ENCODE assay signal across 8 cellular contexts in genomic region chrX:56782791-56783449, GRCh38. TPM values are rescaled to one million over a fixed set of nuclear protein-coding genes. Genes with fewer than 3 reads are reported as not detected.
DNase-seq lines count a peak whose midpoint lies in the region; ATAC-seq and TF ChIP-seq lines count a peak whose summit lies in the region.

No MANE protein-coding gene starts in this region.

- intact Hi-C loops in right cardiac atrium (cut with DNase I) (no loop called here), Right ventricle myocardium inferior (cut with DNase I) (no loop called here), MCF 10A (cut with micrococcal nuclease) (no loop called here), aorta (cut with DNase I) (no loop called here)
- intact Hi-C loops in naive thymus-derived CD4-positive, alpha-beta T cell (cut with micrococcal nuclease), result no loop called here

- H3K27me3 ChIP-seq in right cardiac atrium (ENCODE audit: control insufficient read depth, insufficient read depth), result no peaks in the 10 kb centered on the region
- no peaks in the 10 kb centered on the region for H3K27me3 ChIP-seq in naive thymus-derived CD4-positive, alpha-beta T cell (ENCODE audit: control insufficient read depth in 2 of 2, insufficient read depth in 2 of 2, low read length in 2 of 2)
- no peaks in the 10 kb centered on the region for H3K27me3 ChIP-seq in aorta (ENCODE audit: control insufficient read depth in 1 of 2, insufficient read depth in 2 of 2, low read length in 1 of 2)

- no TSS peak for BruUV-seq in MCF 10A (replicated peaks; lab: Mats Ljungman, UMichigan)

- 94% methylated on average over 17 of the region's 17 CpGs for WGBS in right cardiac atrium
- WGBS in aorta, 2 donors, result 49 to 93% methylated on average over 17 of the region's 17 CpGs

- H3K4me1 Mint-ChIP-seq in MCF 10A (ENCODE audit: insufficient read depth, unreplicated experiment), result peaks cover 12% of the 10 kb centered on the region
- H3K4me1 Mint-ChIP-seq in naive thymus-derived CD4-positive, alpha-beta T cell, result peaks cover 27 to 50% (median 38%) of the 10 kb centered on the region in 7 donors

- peaks cover 35% of the 10 kb centered on the region for H3K27me3 Mint-ChIP-seq in MCF 10A (ENCODE audit: insufficient read depth, unreplicated experiment)
- no peaks in the 10 kb centered on the region for H3K27me3 Mint-ChIP-seq in naive thymus-derived CD4-positive, alpha-beta T cell

- peak overlapping the region; percentile 82 for H3K27ac Mint-ChIP-seq in MCF 10A (ENCODE audit: low read depth, unreplicated experiment)
- H3K27ac Mint-ChIP-seq in naive thymus-derived CD4-positive, alpha-beta T cell, result peak overlapping the region in 8 of 9 donors; percentile 56 to 98 (median 96)

- peaks cover 6% of the 10 kb centered on the region for H3K36me3 Mint-ChIP-seq in MCF 10A (ENCODE audit: insufficient read depth, unreplicated experiment)
- H3K36me3 Mint-ChIP-seq in naive thymus-derived CD4-positive, alpha-beta T cell, result peaks cover 0 to 16% (median 2%) of the 10 kb centered on the region in 5 donors

- no peaks in the 10 kb centered on the region for H3K9me3 ChIP-seq in right cardiac atrium (ENCODE audit: control insufficient read depth, low read length)
- H3K9me3 ChIP-seq in naive thymus-derived CD4-positive, alpha-beta T cell (ENCODE audit: control insufficient read depth in 2 of 3, low read length in 3 of 3), result no peaks in the 10 kb centered on the region
- no peaks in the 10 kb centered on the region for H3K9me3 ChIP-seq in aorta (ENCODE audit: control insufficient read depth, low read length)

- H3K9me3 Mint-ChIP-seq in MCF 10A (ENCODE audit: unreplicated experiment), result no peaks in the 10 kb centered on the region
- H3K9me3 Mint-ChIP-seq in naive thymus-derived CD4-positive, alpha-beta T cell, result no peaks in the 10 kb centered on the region

- no peaks in the 10 kb centered on the region for H3K36me3 ChIP-seq in naive thymus-derived CD4-positive, alpha-beta T cell (ENCODE audit: control insufficient read depth in 2 of 3, insufficient read depth in 3 of 3, low read length in 3 of 3)
- H3K36me3 ChIP-seq in aorta (ENCODE audit: control insufficient read depth in 1 of 2, insufficient read depth in 2 of 2, low read length in 1 of 2), result peaks cover 0 to 1% of the 10 kb centered on the region in 2 donors

- CTCF ChIA-PET in MCF 10A (lab: Yijun Ruan, JAX), result interaction anchor here (0.6 to 1.6 kb wide), 5 partner anchors 12 to 207 kb away, joined by 3 to 6 read pairs (median 4); no protein-coding TSS in a partner anchor
- CTCF ChIA-PET in naive thymus-derived CD4-positive, alpha-beta T cell (lab: Charles Lee), result no interaction called here

- H3K4me1 ChIP-seq in right cardiac atrium (ENCODE audit: control insufficient read depth, insufficient read depth, low read length) (no peaks in the 10 kb centered on the region), aorta (ENCODE audit: control insufficient read depth in 1 of 2, insufficient read depth in 2 of 2, low read length in 2 of 2) (no peaks in the 10 kb centered on the region)
- H3K4me1 ChIP-seq in naive thymus-derived CD4-positive, alpha-beta T cell (ENCODE audit: control insufficient read depth in 2 of 2, insufficient read depth in 2 of 2, low read length in 2 of 2), result peaks cover 0 to 8% of the 10 kb centered on the region in 2 donors

- H3K4me3 Mint-ChIP-seq in MCF 10A (ENCODE audit: unreplicated experiment), result peak overlapping the region; percentile 76
- H3K4me3 Mint-ChIP-seq in naive thymus-derived CD4-positive, alpha-beta T cell, result peak overlapping the region in 6 of 10 donors; percentile 72 to 96 (median 94)

- peak in 1 of 2 donors; percentile 37 for ATAC-seq in right cardiac atrium
- ATAC-seq in Right ventricle myocardium inferior, result no peak
- ATAC-seq in naive thymus-derived CD4-positive, alpha-beta T cell, result no peak
- ATAC-seq in aorta (ENCODE audit: low FRiP score), result no peak

- DNase-seq in right cardiac atrium, result peak in 2 of 3 donors; percentile 50 to 74
- no peak for DNase-seq in Right ventricle myocardium inferior (ENCODE audit: missing footprints)
- no peak for DNase-seq in MCF 10A (ENCODE audit: unreplicated experiment)
- peak in 1 of 9 donors; percentile 38 for DNase-seq in naive thymus-derived CD4-positive, alpha-beta T cell
- DNase-seq in aorta, result peak; percentile 67 to 83
- no peak for DNase-seq in NCI-H2107 treated with DMSO at 0.1 percent for 48 hours (lab: John Stamatoyannopoulos, UW; ENCODE audit: unreplicated experiment)
- no peak for DNase-seq in activated T-cell treated with anti-CD3 and anti-CD28 coated beads, Interleukin-2, amount 50 U/mL, for 48 hours
- DNase-seq in NOMO-1 treated with dmso at 0.1 percent for 144 hours (lab: John Stamatoyannopoulos, UW; ENCODE audit: unreplicated experiment), result no peak

- TF ChIP-seq CTCF in MCF 10A (IDR thresholded peaks at IDR 0.05; ENCODE audit: unreplicated experiment), result no peak

- POLR2A ChIA-PET in MCF 10A (lab: Yijun Ruan, JAX), result no interaction called here
- POLR2A ChIA-PET in naive thymus-derived CD4-positive, alpha-beta T cell (lab: Charles Lee), result interaction anchor here (1.0 kb wide), 1 partner anchor 11 kb away, joined by 3 read pairs; no protein-coding TSS in a partner anchor

- no peak overlapping the region for H3K27ac ChIP-seq in right cardiac atrium (ENCODE audit: low read length)
- peak overlapping the region; percentile 28 for H3K27ac ChIP-seq in naive thymus-derived CD4-positive, alpha-beta T cell (ENCODE audit: low read depth, low read length)
- H3K27ac ChIP-seq in aorta (ENCODE audit: low read depth in 1 of 2, low read length in 2 of 2), result no peak overlapping the region

- H3K4me3 ChIP-seq in right cardiac atrium (ENCODE audit: low read length), result no peak overlapping the region
- H3K4me3 ChIP-seq in naive thymus-derived CD4-positive, alpha-beta T cell (ENCODE audit: low read length), result no peak overlapping the region
- no peak overlapping the region for H3K4me3 ChIP-seq in aorta (ENCODE audit: low read length in 2 of 2)

RNA-seq across cellular contexts. Expression of gene NBDY, which starts 53.9 kb away (rescaled TPM):
- total RNA-seq in right cardiac atrium (10 to 100 TPM; 26.9 to 36.8 (median 34.8) TPM), Right ventricle myocardium inferior (21.4 TPM), MCF 10A (2022) (54.0 and 66.4 TPM in 2 replicates), aorta (10 to 100 TPM; 43.0 TPM)
- polyA plus RNA-seq in right cardiac atrium (19.3 TPM), aorta (10 to 100 TPM; 35.7 to 45.5 TPM)
- 10 to 100 TPM; 24.9 to 45.8 (median 31.7) TPM for total RNA-seq in naive thymus-derived CD4-positive, alpha-beta T cell
- polyA plus RNA-seq in naive thymus-derived CD4-positive, alpha-beta T cell, result 10 to 100 TPM; 56.5 to 91.5 TPM

Comparison
In these comparisons a context has a peak if more than half of its experiments do, and no peak if none do; other contexts are left out.
1. DNase-seq: peak in right cardiac atrium (2 of 3) and aorta (2 of 2); none in Right ventricle myocardium inferior (single experiment), MCF 10A (single experiment), NCI-H2107 treated with DMSO at 0.1 percent for 48 hours (single experiment), activated T-cell treated with anti-CD3 and anti-CD28 coated beads, Interleukin-2, amount 50 U/mL, for 48 hours (0 of 2) and NOMO-1 treated with dmso at 0.1 percent for 144 hours (single experiment).